ENCODE assay signal across 21 cellular contexts in genomic region chr12:109058773-109059172, GRCh38. TPM values are rescaled to one million over a fixed set of nuclear protein-coding genes. Genes with fewer than 3 reads are reported as not detected.
DNase-seq lines count a peak whose midpoint lies in the region; ATAC-seq and TF ChIP-seq lines count a peak whose summit lies in the region.
"Had no signal": no experiment of that assay in that cellular context is flagged by ENCODE, and none has a peak within 500 bp of the region (broad histone marks: within the 10 kb centered on the region; RNA-seq: fewer than 3 reads in every experiment).

No MANE protein-coding gene starts in this region.

- H3K36me3 Mint-ChIP-seq in activated CD8-positive, alpha-beta T cell treated with anti-CD3 and anti-CD28 coated beads for 36 hours (ENCODE audit: low read depth) = peaks cover 6% of the 10 kb centered on the region
- peaks cover 2% of the 10 kb centered on the region for H3K36me3 Mint-ChIP-seq in activated CD8-positive, alpha-beta T cell treated with anti-CD3 and anti-CD28 coated beads, Interleukin-2, amount 10 ng/mL, durations not matched to agents 7 days and 5 days (ENCODE audit: low read depth)

- H3K9me3 ChIP-seq in adipocyte (ENCODE audit: control insufficient read depth, low read length) (no peaks in the 10 kb centered on the region), right lobe of liver (no peaks in the 10 kb centered on the region)
- H3K9me3 ChIP-seq: BE2C had no signal

- H3K4me3 ChIP-seq in adipocyte (ENCODE audit: low read length) = no peak overlapping the region
- H3K4me3 ChIP-seq in right lobe of liver = no peak overlapping the region
- H3K4me3 ChIP-seq: GM12878 had no signal

- H3K36me3 ChIP-seq in adipocyte (ENCODE audit: control insufficient read depth, insufficient read depth, low read length, severe bottlenecking) (peaks cover 23% of the 10 kb centered on the region), right lobe of liver (peaks cover 0 to 8% (median 4%) of the 10 kb centered on the region in 4 donors)

- no peak overlapping the region for H3K27ac Mint-ChIP-seq in activated CD8-positive, alpha-beta T cell treated with anti-CD3 and anti-CD28 coated beads for 36 hours
- no peak overlapping the region for H3K27ac Mint-ChIP-seq in activated CD8-positive, alpha-beta T cell treated with anti-CD3 and anti-CD28 coated beads, Interleukin-2, amount 10 ng/mL, durations not matched to agents 7 days and 5 days
- H3K27ac Mint-ChIP-seq: CD4-positive, CD25-positive, alpha-beta regulatory T cell; H9 had no signal

- POLR2A ChIA-PET in activated CD8-positive, alpha-beta T cell treated with anti-CD3 and anti-CD28 coated beads for 36 hours (lab: Charles Lee) = no interaction called here
- POLR2A ChIA-PET in activated CD8-positive, alpha-beta T cell treated with anti-CD3 and anti-CD28 coated beads, Interleukin-2, amount 10 ng/mL, durations not matched to agents 7 days and 5 days (lab: Charles Lee) = no interaction called here

- WGBS in right lobe of liver (ENCODE audit: insufficient coverage, low coverage, low lambda C conversion rate, missing lambda C conversion rate) = 34% methylated on average over 6 of the region's 6 CpGs

- H3K27me3 Mint-ChIP-seq in activated CD8-positive, alpha-beta T cell treated with anti-CD3 and anti-CD28 coated beads for 36 hours = no peaks in the 10 kb centered on the region
- no peaks in the 10 kb centered on the region for H3K27me3 Mint-ChIP-seq in activated CD8-positive, alpha-beta T cell treated with anti-CD3 and anti-CD28 coated beads, Interleukin-2, amount 10 ng/mL, durations not matched to agents 7 days and 5 days (ENCODE audit: low read depth)
- H3K27me3 Mint-ChIP-seq: CD4-positive, CD25-positive, alpha-beta regulatory T cell; CD8-positive, alpha-beta memory T cell had no signal

- H3K27ac ChIP-seq in cingulate gyrus (ENCODE audit: low read depth, low read length) (peak overlapping the region; percentile 39), right lobe of liver (peak overlapping the region in 2 of 3 donors; percentile 30 to 56)

- H3K4me3 Mint-ChIP-seq in activated CD8-positive, alpha-beta T cell treated with anti-CD3 and anti-CD28 coated beads for 36 hours = no peak overlapping the region
- H3K4me3 Mint-ChIP-seq in activated CD8-positive, alpha-beta T cell treated with anti-CD3 and anti-CD28 coated beads, Interleukin-2, amount 10 ng/mL, durations not matched to agents 7 days and 5 days = no peak overlapping the region
- H3K4me3 Mint-ChIP-seq: CD4-positive, CD25-positive, alpha-beta regulatory T cell; CD8-positive, alpha-beta memory T cell; H9 had no signal

- ATAC-seq in right lobe of liver = peak; percentile 65 to 84 (median 78)
- no peak for ATAC-seq in activated CD8-positive, alpha-beta T cell treated with anti-CD3 and anti-CD28 coated beads for 36 hours
- no peak for ATAC-seq in activated CD8-positive, alpha-beta T cell treated with anti-CD3 and anti-CD28 coated beads, Interleukin-2, amount 10 ng/mL, durations not matched to agents 7 days and 5 days
- ATAC-seq: GM12878 had no signal

- H3K9me3 Mint-ChIP-seq in activated CD8-positive, alpha-beta T cell treated with anti-CD3 and anti-CD28 coated beads for 36 hours = no peaks in the 10 kb centered on the region
- H3K9me3 Mint-ChIP-seq in activated CD8-positive, alpha-beta T cell treated with anti-CD3 and anti-CD28 coated beads, Interleukin-2, amount 10 ng/mL, durations not matched to agents 7 days and 5 days (ENCODE audit: insufficient read depth) = no peaks in the 10 kb centered on the region
- H3K9me3 Mint-ChIP-seq: CD4-positive, CD25-positive, alpha-beta regulatory T cell; CD8-positive, alpha-beta memory T cell; H9 had no signal

- intact Hi-C loops in right lobe of liver (cut with DNase I) = no loop called here
- intact Hi-C loops in activated CD8-positive, alpha-beta T cell treated with anti-CD3 and anti-CD28 coated beads for 36 hours (cut with micrococcal nuclease) = no loop called here

- peaks cover 4% of the 10 kb centered on the region for H3K4me1 ChIP-seq in adipocyte (ENCODE audit: control insufficient read depth, insufficient read depth, low read length)
- peaks cover 0 to 48% (median 12%) of the 10 kb centered on the region in 4 donors for H3K4me1 ChIP-seq in right lobe of liver
- H3K4me1 ChIP-seq: BE2C had no signal

- CTCF ChIA-PET in activated CD8-positive, alpha-beta T cell treated with anti-CD3 and anti-CD28 coated beads for 36 hours (lab: Charles Lee) = interaction anchor here (1.4 kb wide), 1 partner anchor 34 kb away, joined by 4 read pairs; the partner anchor contains the start of gene ALKBH2
- CTCF ChIA-PET in activated CD8-positive, alpha-beta T cell treated with anti-CD3 and anti-CD28 coated beads, Interleukin-2, amount 10 ng/mL, durations not matched to agents 7 days and 5 days (lab: Charles Lee) = no interaction called here

- peak in 1 of 4 donors; percentile 14 for TF ChIP-seq CTCF in right lobe of liver (IDR thresholded peaks at IDR 0.05)
- no peak for TF ChIP-seq CTCF in activated CD8-positive, alpha-beta T cell treated with anti-CD3 and anti-CD28 coated beads for 36 hours (IDR thresholded peaks at IDR 0.05)

- DNase-seq in adipocyte (ENCODE audit: low read depth) = no peak
- no peak for DNase-seq in right lobe of liver
- DNase-seq in activated CD4-positive, alpha-beta T cell treated with anti-CD3 and anti-CD28 coated beads for 48 hours = no peak
- no peak for DNase-seq in activated CD8-positive, alpha-beta T cell treated with anti-CD3 and anti-CD28 coated beads for 36 hours
- no peak for DNase-seq in activated CD8-positive, alpha-beta T cell treated with anti-CD3 and anti-CD28 coated beads, Interleukin-2, amount 10 ng/mL, durations not matched to agents 7 days and 5 days
- DNase-seq in activated CD4-positive, CD25-positive, alpha-beta regulatory T cell (lab: John Stamatoyannopoulos, UW) = no peak
- DNase-seq: ACHN; BE2C; C1 segment of cervical spinal cord; CD4-positive, CD25-positive, alpha-beta regulatory T cell; CD8-positive, alpha-beta memory T cell; COR-L47; DMS 273 treated with DMSO at 0.1 percent for 48 hours; DMS53; DND-41; EL; H9 had no signal

- peaks cover 7% of the 10 kb centered on the region for H3K4me1 Mint-ChIP-seq in activated CD8-positive, alpha-beta T cell treated with anti-CD3 and anti-CD28 coated beads for 36 hours (ENCODE audit: low read depth)
- peaks cover 4% of the 10 kb centered on the region for H3K4me1 Mint-ChIP-seq in activated CD8-positive, alpha-beta T cell treated with anti-CD3 and anti-CD28 coated beads, Interleukin-2, amount 10 ng/mL, durations not matched to agents 7 days and 5 days (ENCODE audit: low read depth)

- H3K27me3 ChIP-seq in adipocyte (replicated peaks; ENCODE audit: control insufficient read depth, insufficient read depth, low read length) (no peaks in the 10 kb centered on the region), right lobe of liver (no peaks in the 10 kb centered on the region)
- H3K27me3 ChIP-seq: BE2C had no signal

- TF ChIP-seq POLR2A in right lobe of liver (IDR thresholded peaks at IDR 0.05) = no peak

- H3K9ac ChIP-seq in adipocyte (ENCODE audit: low read length) = peak overlapping the region; percentile 0

RNA-seq across cellular contexts. Expression of gene USP30, which starts 6.4 kb away (rescaled TPM):
- total RNA-seq in right lobe of liver = 10 to 100 TPM in 3 of 6 experiments, 1 to 10 TPM in 3; 6.4 to 17.6 (median 11.0) TPM
- total RNA-seq in activated CD8-positive, alpha-beta T cell treated with anti-CD3 and anti-CD28 coated beads for 36 hours = 10 to 100 TPM in 1 of 2 experiments, 1 to 10 TPM in 1; 7.4 to 10.0 TPM
- 1 to 10 TPM; 5.9 to 8.8 TPM for total RNA-seq in activated CD8-positive, alpha-beta T cell treated with anti-CD3 and anti-CD28 coated beads, Interleukin-2, amount 10 ng/mL, durations not matched to agents 7 days and 5 days

RNA-seq across cellular contexts. Expression of gene ALKBH2, which starts 34.5 kb away (rescaled TPM):
- total RNA-seq in right lobe of liver = 10 to 100 TPM in 4 of 6 experiments, 1 to 10 TPM in 2; 6.1 to 19.3 (median 17.1) TPM
- 10 to 100 TPM; 35.6 to 37.8 TPM for total RNA-seq in activated CD8-positive, alpha-beta T cell treated with anti-CD3 and anti-CD28 coated beads for 36 hours
- 10 to 100 TPM; 10.8 to 15.3 TPM for total RNA-seq in activated CD8-positive, alpha-beta T cell treated with anti-CD3 and anti-CD28 coated beads, Interleukin-2, amount 10 ng/mL, durations not matched to agents 7 days and 5 days

RNA-seq across cellular contexts. Expression of gene SVOP, which starts 37.9 kb away (rescaled TPM):
- total RNA-seq in right lobe of liver = not detected
- total RNA-seq in activated CD8-positive, alpha-beta T cell treated with anti-CD3 and anti-CD28 coated beads for 36 hours = not detected
- not detected for total RNA-seq in activated CD8-positive, alpha-beta T cell treated with anti-CD3 and anti-CD28 coated beads, Interleukin-2, amount 10 ng/mL, durations not matched to agents 7 days and 5 days
- total RNA-seq: CD4-positive, CD25-positive, alpha-beta regulatory T cell; CD8-positive, alpha-beta memory T cell; H1; HT-29 had no signal

RNA-seq across cellular contexts. Expression of gene UNG, which starts 38.6 kb away (rescaled TPM):
- 10 to 100 TPM; 16.3 to 42.7 (median 21.2) TPM for total RNA-seq in right lobe of liver
- 10 to 100 TPM; 86.4 to 93.3 TPM for total RNA-seq in activated CD8-positive, alpha-beta T cell treated with anti-CD3 and anti-CD28 coated beads for 36 hours
- total RNA-seq in activated CD8-positive, alpha-beta T cell treated with anti-CD3 and anti-CD28 coated beads, Interleukin-2, amount 10 ng/mL, durations not matched to agents 7 days and 5 days = 10 to 100 TPM; 61.5 to 66.8 TPM

RNA-seq across cellular contexts. Expression of gene ACACB, which starts 57.6 kb away (rescaled TPM):
- 100 to 1,000 TPM; 107 to 237 (median 187) TPM for total RNA-seq in right lobe of liver
- 10 to 100 TPM in 1 of 2 experiments, 1 to 10 TPM in 1; 8.7 to 11.2 TPM for total RNA-seq in activated CD8-positive, alpha-beta T cell treated with anti-CD3 and anti-CD28 coated beads for 36 hours
- total RNA-seq in activated CD8-positive, alpha-beta T cell treated with anti-CD3 and anti-CD28 coated beads, Interleukin-2, amount 10 ng/mL, durations not matched to agents 7 days and 5 days = 10 to 100 TPM; 11.9 to 14.8 TPM

Comparison
In these comparisons a context has a peak if more than half of its experiments do, and no peak if none do; other contexts are left out.
1. ATAC-seq: peak in right lobe of liver (4 of 4); none in activated CD8-positive, alpha-beta T cell treated with anti-CD3 and anti-CD28 coated beads for 36 hours (single experiment) and activated CD8-positive, alpha-beta T cell treated with anti-CD3 and anti-CD28 coated beads, Interleukin-2, amount 10 ng/mL, durations not matched to agents 7 days and 5 days (single experiment).